2 cellular contexts compared by ENCODE assay signal in the genomic region with DNA sequence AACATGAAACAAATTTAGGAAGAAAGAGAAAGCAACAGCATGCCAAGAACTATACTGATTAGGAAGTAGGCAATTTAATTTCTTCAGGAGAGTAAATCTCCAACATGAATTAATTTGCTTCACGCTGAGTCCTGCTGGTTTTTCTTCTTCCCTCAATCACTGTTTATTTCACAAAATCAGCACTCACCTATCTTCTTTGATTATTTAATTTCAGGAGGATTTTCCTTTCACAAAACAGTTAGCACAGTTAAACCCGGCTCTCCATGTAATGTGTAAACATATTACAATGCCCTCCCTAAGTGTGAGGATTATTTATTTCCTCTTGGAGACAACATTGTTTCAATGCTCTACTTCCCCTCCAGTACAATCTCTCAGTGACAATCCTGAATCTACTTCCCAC.
TF ChIP-seq lines count a peak whose summit lies in the region.

No MANE protein-coding gene starts in this region.

TF ChIP-seq in SK-N-SH, 30 proteins besides CTCF, POLR2A, EP300 and RAD21 (continued from another document):
- no peak for TF ChIP-seq YY1 (IDR thresholded peaks at IDR 0.05; ENCODE audit: low read depth)
- TF ChIP-seq SIN3A (IDR thresholded peaks at IDR 0.05; ENCODE audit: borderline replicate concordance, low read depth, low read length) = no peak
- no peak for TF ChIP-seq JUND (IDR thresholded peaks at IDR 0.05)
- no peak for TF ChIP-seq EZH2phosphoT487 (IDR thresholded peaks at IDR 0.05; ENCODE audit: borderline replicate concordance, low read depth)
- no peak for TF ChIP-seq GABPA (IDR thresholded peaks at IDR 0.05; ENCODE audit: low read depth)
- no peak for TF ChIP-seq MXI1 (IDR thresholded peaks at IDR 0.05; ENCODE audit: low read depth, low read length)
- TF ChIP-seq FOXJ3 (CRISPR knock-in tag; IDR thresholded peaks at IDR 0.05) = no peak
- TF ChIP-seq, protein P1, sequence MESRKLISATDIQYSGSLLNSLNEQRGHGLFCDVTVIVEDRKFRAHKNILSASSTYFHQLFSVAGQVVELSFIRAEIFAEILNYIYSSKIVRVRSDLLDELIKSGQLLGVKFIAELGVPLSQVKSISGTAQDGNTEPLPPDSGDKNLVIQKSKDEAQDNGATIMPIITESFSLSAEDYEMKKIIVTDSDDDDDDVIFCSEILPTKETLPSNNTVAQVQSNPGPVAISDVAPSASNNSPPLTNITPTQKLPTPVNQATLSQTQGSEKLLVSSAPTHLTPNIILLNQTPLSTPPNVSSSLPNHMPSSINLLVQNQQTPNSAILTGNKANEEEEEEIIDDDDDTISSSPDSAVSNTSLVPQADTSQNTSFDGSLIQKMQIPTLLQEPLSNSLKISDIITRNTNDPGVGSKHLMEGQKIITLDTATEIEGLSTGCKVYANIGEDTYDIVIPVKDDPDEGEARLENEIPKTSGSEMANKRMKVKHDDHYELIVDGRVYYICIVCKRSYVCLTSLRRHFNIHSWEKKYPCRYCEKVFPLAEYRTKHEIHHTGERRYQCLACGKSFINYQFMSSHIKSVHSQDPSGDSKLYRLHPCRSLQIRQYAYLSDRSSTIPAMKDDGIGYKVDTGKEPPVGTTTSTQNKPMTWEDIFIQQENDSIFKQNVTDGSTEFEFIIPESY (IDR thresholded peaks at IDR 0.05; ENCODE audit: borderline replicate concordance, low read depth) = no peak
- TF ChIP-seq MEF2A (IDR thresholded peaks at IDR 0.05; ENCODE audit: borderline replicate concordance, low read depth) = no peak
- no peak for TF ChIP-seq TAF1 (IDR thresholded peaks at IDR 0.05; ENCODE audit: borderline replicate concordance, low read depth, low read length)

TF ChIP-seq in SK-N-SH treated with all-trans-retinoic acid at 6 μM for 48 hours, 23 proteins besides CTCF, POLR2A, EP300 and RAD21 (continued from another document):
- TF ChIP-seq, protein P2, sequence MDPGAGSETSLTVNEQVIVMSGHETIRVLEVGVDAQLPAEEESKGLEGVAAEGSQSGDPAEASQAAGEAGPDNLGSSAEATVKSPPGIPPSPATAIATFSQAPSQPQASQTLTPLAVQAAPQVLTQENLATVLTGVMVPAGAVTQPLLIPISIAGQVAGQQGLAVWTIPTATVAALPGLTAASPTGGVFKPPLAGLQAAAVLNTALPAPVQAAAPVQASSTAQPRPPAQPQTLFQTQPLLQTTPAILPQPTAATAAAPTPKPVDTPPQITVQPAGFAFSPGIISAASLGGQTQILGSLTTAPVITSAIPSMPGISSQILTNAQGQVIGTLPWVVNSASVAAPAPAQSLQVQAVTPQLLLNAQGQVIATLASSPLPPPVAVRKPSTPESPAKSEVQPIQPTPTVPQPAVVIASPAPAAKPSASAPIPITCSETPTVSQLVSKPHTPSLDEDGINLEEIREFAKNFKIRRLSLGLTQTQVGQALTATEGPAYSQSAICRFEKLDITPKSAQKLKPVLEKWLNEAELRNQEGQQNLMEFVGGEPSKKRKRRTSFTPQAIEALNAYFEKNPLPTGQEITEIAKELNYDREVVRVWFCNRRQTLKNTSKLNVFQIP (CRISPR knock-in tag; IDR thresholded peaks at IDR 0.05; ENCODE audit: borderline replicate concordance, low read depth) = no peak
- TF ChIP-seq ZC3H10 (CRISPR knock-in tag; IDR thresholded peaks at IDR 0.05) (no peak), ZNF8 (CRISPR knock-in tag; IDR thresholded peaks at IDR 0.05) (no peak), ISL1 (CRISPR knock-in tag; IDR thresholded peaks at IDR 0.05) (no peak), ZNF70 (CRISPR knock-in tag; IDR thresholded peaks at IDR 0.05) (no peak), PPARA (CRISPR knock-in tag; IDR thresholded peaks at IDR 0.05; ENCODE audit: borderline replicate concordance) (no peak), ARNTL (CRISPR knock-in tag; IDR thresholded peaks at IDR 0.05; ENCODE audit: borderline replicate concordance, low read depth) (no peak), ZFP30 (CRISPR knock-in tag; IDR thresholded peaks at IDR 0.05) (no peak)
- TF ChIP-seq, protein P3, sequence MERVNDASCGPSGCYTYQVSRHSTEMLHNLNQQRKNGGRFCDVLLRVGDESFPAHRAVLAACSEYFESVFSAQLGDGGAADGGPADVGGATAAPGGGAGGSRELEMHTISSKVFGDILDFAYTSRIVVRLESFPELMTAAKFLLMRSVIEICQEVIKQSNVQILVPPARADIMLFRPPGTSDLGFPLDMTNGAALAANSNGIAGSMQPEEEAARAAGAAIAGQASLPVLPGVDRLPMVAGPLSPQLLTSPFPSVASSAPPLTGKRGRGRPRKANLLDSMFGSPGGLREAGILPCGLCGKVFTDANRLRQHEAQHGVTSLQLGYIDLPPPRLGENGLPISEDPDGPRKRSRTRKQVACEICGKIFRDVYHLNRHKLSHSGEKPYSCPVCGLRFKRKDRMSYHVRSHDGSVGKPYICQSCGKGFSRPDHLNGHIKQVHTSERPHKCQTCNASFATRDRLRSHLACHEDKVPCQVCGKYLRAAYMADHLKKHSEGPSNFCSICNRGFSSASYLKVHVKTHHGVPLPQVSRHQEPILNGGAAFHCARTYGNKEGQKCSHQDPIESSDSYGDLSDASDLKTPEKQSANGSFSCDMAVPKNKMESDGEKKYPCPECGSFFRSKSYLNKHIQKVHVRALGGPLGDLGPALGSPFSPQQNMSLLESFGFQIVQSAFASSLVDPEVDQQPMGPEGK (CRISPR knock-in tag; IDR thresholded peaks at IDR 0.05; ENCODE audit: borderline replicate concordance) = no peak
- TF ChIP-seq, protein P4, sequence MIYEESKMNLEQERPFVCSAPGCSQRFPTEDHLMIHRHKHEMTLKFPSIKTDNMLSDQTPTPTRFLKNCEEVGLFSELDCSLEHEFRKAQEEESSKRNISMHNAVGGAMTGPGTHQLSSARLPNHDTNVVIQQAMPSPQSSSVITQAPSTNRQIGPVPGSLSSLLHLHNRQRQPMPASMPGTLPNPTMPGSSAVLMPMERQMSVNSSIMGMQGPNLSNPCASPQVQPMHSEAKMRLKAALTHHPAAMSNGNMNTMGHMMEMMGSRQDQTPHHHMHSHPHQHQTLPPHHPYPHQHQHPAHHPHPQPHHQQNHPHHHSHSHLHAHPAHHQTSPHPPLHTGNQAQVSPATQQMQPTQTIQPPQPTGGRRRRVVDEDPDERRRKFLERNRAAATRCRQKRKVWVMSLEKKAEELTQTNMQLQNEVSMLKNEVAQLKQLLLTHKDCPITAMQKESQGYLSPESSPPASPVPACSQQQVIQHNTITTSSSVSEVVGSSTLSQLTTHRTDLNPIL (CRISPR knock-in tag; IDR thresholded peaks at IDR 0.05; ENCODE audit: low read depth) = no peak
- TF ChIP-seq, protein P5, sequence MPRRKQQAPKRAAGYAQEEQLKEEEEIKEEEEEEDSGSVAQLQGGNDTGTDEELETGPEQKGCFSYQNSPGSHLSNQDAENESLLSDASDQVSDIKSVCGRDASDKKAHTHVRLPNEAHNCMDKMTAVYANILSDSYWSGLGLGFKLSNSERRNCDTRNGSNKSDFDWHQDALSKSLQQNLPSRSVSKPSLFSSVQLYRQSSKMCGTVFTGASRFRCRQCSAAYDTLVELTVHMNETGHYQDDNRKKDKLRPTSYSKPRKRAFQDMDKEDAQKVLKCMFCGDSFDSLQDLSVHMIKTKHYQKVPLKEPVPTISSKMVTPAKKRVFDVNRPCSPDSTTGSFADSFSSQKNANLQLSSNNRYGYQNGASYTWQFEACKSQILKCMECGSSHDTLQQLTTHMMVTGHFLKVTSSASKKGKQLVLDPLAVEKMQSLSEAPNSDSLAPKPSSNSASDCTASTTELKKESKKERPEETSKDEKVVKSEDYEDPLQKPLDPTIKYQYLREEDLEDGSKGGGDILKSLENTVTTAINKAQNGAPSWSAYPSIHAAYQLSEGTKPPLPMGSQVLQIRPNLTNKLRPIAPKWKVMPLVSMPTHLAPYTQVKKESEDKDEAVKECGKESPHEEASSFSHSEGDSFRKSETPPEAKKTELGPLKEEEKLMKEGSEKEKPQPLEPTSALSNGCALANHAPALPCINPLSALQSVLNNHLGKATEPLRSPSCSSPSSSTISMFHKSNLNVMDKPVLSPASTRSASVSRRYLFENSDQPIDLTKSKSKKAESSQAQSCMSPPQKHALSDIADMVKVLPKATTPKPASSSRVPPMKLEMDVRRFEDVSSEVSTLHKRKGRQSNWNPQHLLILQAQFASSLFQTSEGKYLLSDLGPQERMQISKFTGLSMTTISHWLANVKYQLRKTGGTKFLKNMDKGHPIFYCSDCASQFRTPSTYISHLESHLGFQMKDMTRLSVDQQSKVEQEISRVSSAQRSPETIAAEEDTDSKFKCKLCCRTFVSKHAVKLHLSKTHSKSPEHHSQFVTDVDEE (CRISPR knock-in tag; IDR thresholded peaks at IDR 0.05) = no peak
